21 cellular contexts compared by ENCODE assay signal in genomic region chr3:50158747-50159146, GRCh38. TPM values are rescaled to one million over a fixed set of nuclear protein-coding genes. Genes with fewer than 3 reads are reported as not detected.
A peak's percentile ranks its signal among the peaks of the same experiment; 100 is the strongest.
DNase-seq lines count a peak whose midpoint lies in the region; ATAC-seq, FAIRE-seq and TF ChIP-seq lines count a peak whose summit lies in the region.
"Had no signal": no experiment of that assay in that cellular context is flagged by ENCODE, and none has a peak within 500 bp of the region (broad histone marks: within the 10 kb centered on the region; RNA-seq: fewer than 3 reads in every experiment).

No MANE protein-coding gene starts in this region.

- in situ Hi-C loops in HepG2 (cut with HindIII; ENCODE audit: extremely low pct_ligation_motif_present, low pct_unique_long_range_greater_than_20kb) = no loop called here
- in situ Hi-C loops in transverse colon (cut with MboI; ENCODE audit: low pct_ligation_motif_present in 1 of 4, low pct_unique_long_range_greater_than_20kb in 1 of 4, low sequenced_read_pairs in 3 of 4) = no loop called here

- ATAC-seq in HepG2 = no peak
- no peak for ATAC-seq in right lobe of liver
- no peak for ATAC-seq in stimulated activated naive B cell treated with anti-CD40 and anti-IgM and Interleukin-4, amounts not matched to agents 10 μg/mL and 1 μg/mL and 100 μg/mL, for 72 hours (replicated peaks)
- ATAC-seq: body of pancreas had no signal

- BruUV-seq in HepG2 (replicated peaks; lab: Mats Ljungman, UMichigan) = no TSS peak
- no TSS peak for BruUV-seq in endothelial cell of umbilical vein (replicated peaks; lab: Mats Ljungman, UMichigan)

- no peak overlapping the region for H3K4me3 Mint-ChIP-seq in activated naive CD4-positive, alpha-beta T cell treated with anti-CD3 and anti-CD28 coated beads for 36 hours
- no peak overlapping the region for H3K4me3 Mint-ChIP-seq in stimulated activated naive B cell treated with anti-CD40 and anti-IgM and Interleukin-4, amounts not matched to agents 10 μg/mL and 1 μg/mL and 100 μg/mL, for 72 hours
- H3K4me3 Mint-ChIP-seq: activated B cell treated with CpG ODN at 0.5 μM for 24 hours had no signal

- intact Hi-C loops in HepG2 (cut with micrococcal nuclease; ENCODE audit: unreplicated experiment) = no loop called here
- intact Hi-C loops in right lobe of liver (cut with DNase I) = no loop called here
- intact Hi-C loops in endothelial cell of umbilical vein (cut with micrococcal nuclease) = loop anchor here (1.0 to 5.0 kb wide), 2 partner anchors 9 to 79 kb away; partner anchors contain the start of gene GNAI2
- intact Hi-C loops in activated naive CD4-positive, alpha-beta T cell treated with anti-CD3 and anti-CD28 coated beads for 36 hours (cut with micrococcal nuclease) = no loop called here
- intact Hi-C loops in transverse colon (cut with DNase I; ENCODE audit: low total_unique reads) = no loop called here

- dilution Hi-C loops in endothelial cell of umbilical vein (cut with MboI; ENCODE audit: extremely low pct_ligation_motif_present, low sequenced_read_pairs) = no loop called here

- no peak for TF ChIP-seq CTCF in HepG2 (CRISPR knock-in tag; IDR thresholded peaks at IDR 0.05)
- TF ChIP-seq CTCF in right lobe of liver (IDR thresholded peaks at IDR 0.05) = no peak
- TF ChIP-seq CTCF in endothelial cell of umbilical vein (IDR thresholded peaks at IDR 0.05; ENCODE audit: extremely low read depth in 1 of 2, insufficient read depth in 1 of 2, low read depth in 1 of 2, low read length in 2 of 2) = peak in 1 of 2 donors; percentile 38
- TF ChIP-seq CTCF in neural cell (IDR thresholded peaks at IDR 0.05; ENCODE audit: poor library complexity, severe bottlenecking) = no peak
- no peak for TF ChIP-seq CTCF in transverse colon (IDR thresholded peaks at IDR 0.05)

- no peak overlapping the region for H3K27ac Mint-ChIP-seq in activated naive CD4-positive, alpha-beta T cell treated with anti-CD3 and anti-CD28 coated beads for 36 hours
- no peak overlapping the region for H3K27ac Mint-ChIP-seq in stimulated activated naive B cell treated with anti-CD40 and anti-IgM and Interleukin-4, amounts not matched to agents 10 μg/mL and 1 μg/mL and 100 μg/mL, for 72 hours
- H3K27ac Mint-ChIP-seq: activated B cell treated with CpG ODN at 0.5 μM for 24 hours had no signal

- H3K9ac ChIP-seq in HepG2 (ENCODE audit: insufficient read depth, low read depth, low read length) (no peak overlapping the region), endothelial cell of umbilical vein (replicated peaks; ENCODE audit: extremely low read depth, insufficient read depth, low read length) (no peak overlapping the region), neural cell (ENCODE audit: low read length) (peak overlapping the region; percentile 89)
- H3K9ac ChIP-seq: parathyroid adenoma had no signal

- DNase-seq in HepG2 (ENCODE audit: low spot score) (no peak), right lobe of liver (no peak), endothelial cell of umbilical vein (ENCODE audit: low read depth, low spot score) (no peak), AML-193 (lab: John Stamatoyannopoulos, UW) (no peak), transverse colon (no peak)
- no peak for DNase-seq in activated naive CD4-positive, alpha-beta T cell treated with anti-CD3 and anti-CD28 coated beads for 36 hours
- no peak for DNase-seq in stimulated activated naive B cell treated with anti-CD40 and anti-IgM and Interleukin-4, amounts not matched to agents 10 μg/mL and 1 μg/mL and 100 μg/mL, for 72 hours
- DNase-seq: activated B cell treated with CpG ODN at 0.5 μM for 24 hours; activated naive CD4-positive, alpha-beta T cell; body of pancreas; effector memory CD4-positive, alpha-beta T cell; GF-D8; NCI-H526; stimulated activated CD4-positive, alpha-beta T cell treated with anti-CD3 and anti-CD28 coated beads, Interleukin-15, amount 100 ng/mL, for 24 hours; substantia nigra had no signal

- H3K4me1 Mint-ChIP-seq in activated naive CD4-positive, alpha-beta T cell treated with anti-CD3 and anti-CD28 coated beads for 36 hours (ENCODE audit: low read depth) = peaks cover 6% of the 10 kb centered on the region
- peaks cover 10 to 18% of the 10 kb centered on the region in 2 donors for H3K4me1 Mint-ChIP-seq in stimulated activated naive B cell treated with anti-CD40 and anti-IgM and Interleukin-4, amounts not matched to agents 10 μg/mL and 1 μg/mL and 100 μg/mL, for 72 hours

- H3K4me2 ChIP-seq in HepG2 (ENCODE audit: low read depth, low read length) (no peak overlapping the region), endothelial cell of umbilical vein (ENCODE audit: insufficient read depth, low read length) (peak overlapping the region; percentile 1), neural cell (ENCODE audit: low read length) (no peak overlapping the region)

- no peak overlapping the region for H2AFZ ChIP-seq in HepG2 (ENCODE audit: low read length)
- H2AFZ ChIP-seq in endothelial cell of umbilical vein (ENCODE audit: low read depth, low read length) = no peak overlapping the region
- H2AFZ ChIP-seq in neural cell (ENCODE audit: low read depth, low read length) = no peak overlapping the region
- H2AFZ ChIP-seq: parathyroid adenoma had no signal

- H3K27me3 ChIP-seq in HepG2 (ENCODE audit: control insufficient read depth in 1 of 2, insufficient read depth in 2 of 2, low read length in 2 of 2) = peaks cover 0 to 7% of the 10 kb centered on the region in 2 experiments; a peak in 1 of 5 replicates
- H3K27me3 ChIP-seq in right lobe of liver = no peaks in the 10 kb centered on the region
- H3K27me3 ChIP-seq in endothelial cell of umbilical vein (ENCODE audit: control insufficient read depth in 2 of 2, insufficient read depth in 2 of 2, low read length in 2 of 2) = no peaks in the 10 kb centered on the region
- no peaks in the 10 kb centered on the region for H3K27me3 ChIP-seq in neural cell (ENCODE audit: insufficient read depth, low read depth, low read length)
- H3K27me3 ChIP-seq in transverse colon = peaks cover 14% of the 10 kb centered on the region
- H3K27me3 ChIP-seq: body of pancreas had no signal

- H3K9me3 Mint-ChIP-seq in activated naive CD4-positive, alpha-beta T cell treated with anti-CD3 and anti-CD28 coated beads for 36 hours = no peaks in the 10 kb centered on the region
- H3K9me3 Mint-ChIP-seq in stimulated activated naive B cell treated with anti-CD40 and anti-IgM and Interleukin-4, amounts not matched to agents 10 μg/mL and 1 μg/mL and 100 μg/mL, for 72 hours = no peaks in the 10 kb centered on the region
- H3K9me3 Mint-ChIP-seq: activated B cell treated with CpG ODN at 0.5 μM for 24 hours had no signal

- no peaks in the 10 kb centered on the region for H3K9me3 ChIP-seq in HepG2 (ENCODE audit: low read length)
- no peaks in the 10 kb centered on the region for H3K9me3 ChIP-seq in right lobe of liver
- no peaks in the 10 kb centered on the region for H3K9me3 ChIP-seq in endothelial cell of umbilical vein (replicated peaks; ENCODE audit: control insufficient read depth, insufficient read depth, low read length)
- no peaks in the 10 kb centered on the region for H3K9me3 ChIP-seq in neural cell (ENCODE audit: low read length)
- H3K9me3 ChIP-seq in transverse colon = no peaks in the 10 kb centered on the region
- H3K9me3 ChIP-seq: body of pancreas had no signal

- peaks cover 0 to 13% of the 10 kb centered on the region in 2 experiments; a peak in 1 of 5 replicates for H3K36me3 ChIP-seq in HepG2 (replicated peaks in 1 of 2; ENCODE audit: control insufficient read depth in 1 of 2, insufficient read depth in 2 of 2, low read length in 2 of 2)
- H3K36me3 ChIP-seq in right lobe of liver = no peaks in the 10 kb centered on the region
- H3K36me3 ChIP-seq in endothelial cell of umbilical vein (ENCODE audit: control insufficient read depth in 2 of 2, extremely low read depth in 1 of 2, insufficient read depth in 2 of 2, low read length in 2 of 2) = peaks cover 0 to 9% of the 10 kb centered on the region in 2 experiments
- H3K36me3 ChIP-seq in neural cell (ENCODE audit: insufficient read depth, low read length) = no peaks in the 10 kb centered on the region
- no peaks in the 10 kb centered on the region for H3K36me3 ChIP-seq in transverse colon

- CTCF ChIA-PET in HepG2 (lab: Yijun Ruan, JAX; ENCODE audit: low intra/inter-chr PET ratio, low total read pairs) = no interaction called here
- CTCF ChIA-PET in endothelial cell of umbilical vein (lab: Charles Lee) = interaction anchor here (1.0 to 3.6 kb wide), 9 partner anchors 9 to 84 kb away, joined by 3 to 36 read pairs (median 5); no protein-coding TSS in a partner anchor
- CTCF ChIA-PET in activated naive CD4-positive, alpha-beta T cell treated with anti-CD3 and anti-CD28 coated beads for 36 hours (lab: Charles Lee) = interaction anchor here (1.2 kb wide), 1 partner anchor 32 kb away, joined by 3 read pairs; the partner anchor contains the start of gene GNAT1

- no peak overlapping the region for H3K4me3 ChIP-seq in HepG2 (replicated peaks in 1 of 3; ENCODE audit: insufficient read depth in 1 of 3, low read depth in 2 of 3, low read length in 3 of 3)
- no peak overlapping the region for H3K4me3 ChIP-seq in right lobe of liver
- no peak overlapping the region for H3K4me3 ChIP-seq in endothelial cell of umbilical vein (replicated peaks in 1 of 3; ENCODE audit: insufficient read depth in 1 of 3, low read depth in 1 of 3, low read length in 3 of 3)
- H3K4me3 ChIP-seq in neural cell (ENCODE audit: low read length) = no peak overlapping the region
- H3K4me3 ChIP-seq in transverse colon = no peak overlapping the region
- H3K4me3 ChIP-seq: body of pancreas had no signal

- no peaks in the 10 kb centered on the region for H3K36me3 Mint-ChIP-seq in activated naive CD4-positive, alpha-beta T cell treated with anti-CD3 and anti-CD28 coated beads for 36 hours (ENCODE audit: low read depth)
- H3K36me3 Mint-ChIP-seq in stimulated activated naive B cell treated with anti-CD40 and anti-IgM and Interleukin-4, amounts not matched to agents 10 μg/mL and 1 μg/mL and 100 μg/mL, for 72 hours = no peaks in the 10 kb centered on the region

- POLR2A ChIA-PET in HepG2 (lab: Yijun Ruan, JAX) = interaction anchor here (3.7 kb wide), 1 partner anchor 8 kb away, joined by 23 read pairs; no protein-coding TSS in a partner anchor
- POLR2A ChIA-PET in endothelial cell of umbilical vein (lab: Charles Lee) = no interaction called here

- no peaks in the 10 kb centered on the region for H3K9me2 ChIP-seq in neural cell (ENCODE audit: insufficient read depth, low read length)

- no peak for TF ChIP-seq RAD21 in HepG2 (CRISPR knock-in tag; IDR thresholded peaks at IDR 0.05)
- no peak for TF ChIP-seq RAD21 in neural cell (conservative IDR thresholded peaks at IDR 0.05)

- WGBS in HepG2 (ENCODE audit: low lambda C conversion rate) = 87% methylated on average over 3 of the region's 3 CpGs
- 43% methylated on average over 2 of the region's 3 CpGs for WGBS in right lobe of liver (ENCODE audit: insufficient coverage, low coverage, low lambda C conversion rate, missing lambda C conversion rate)
- 77% methylated on average over 3 of the region's 3 CpGs; no CpG with 5 or more reads in 1 of the 2 donors for WGBS in transverse colon (ENCODE audit: low coverage in 1 of 2), 2 donors

- FAIRE-seq in HepG2 (lab: Jason Lieb, UNC) (no peak), endothelial cell of umbilical vein (lab: Jason Lieb, UNC) (no peak)
- FAIRE-seq: GM19239 had no signal

- H3K4me1 ChIP-seq in HepG2 (ENCODE audit: insufficient read depth, low read length) = peaks cover 63% of the 10 kb centered on the region
- peaks cover 0 to 14% (median 0%) of the 10 kb centered on the region in 4 donors for H3K4me1 ChIP-seq in right lobe of liver
- H3K4me1 ChIP-seq in endothelial cell of umbilical vein (ENCODE audit: control insufficient read depth, extremely low read depth, insufficient read depth, low read length) = peaks cover 88% of the 10 kb centered on the region
- H3K4me1 ChIP-seq in transverse colon = peaks cover 29 to 88% (median 65%) of the 10 kb centered on the region in 4 donors

- TF ChIP-seq POLR2A in HepG2 (IDR thresholded peaks at IDR 0.05; ENCODE audit: insufficient read depth in 1 of 2, low read depth in 2 of 2, low read length in 2 of 2) (no peak), right lobe of liver (IDR thresholded peaks at IDR 0.05) (no peak), endothelial cell of umbilical vein (IDR thresholded peaks at IDR 0.05; ENCODE audit: low read depth, low read length) (peak; percentile 13), transverse colon (IDR thresholded peaks at IDR 0.05) (no peak)

- H4K20me1 ChIP-seq in HepG2 (ENCODE audit: insufficient read depth, low read length) (no peaks in the 10 kb centered on the region), endothelial cell of umbilical vein (replicated peaks; ENCODE audit: control insufficient read depth, extremely low read depth, insufficient read depth, low read length) (no peaks in the 10 kb centered on the region), neural cell (ENCODE audit: insufficient read depth) (no peaks in the 10 kb centered on the region)

- no peaks in the 10 kb centered on the region for H3F3A ChIP-seq in neural cell (ENCODE audit: insufficient read depth, low read length, poor library complexity, severe bottlenecking)

- no peaks in the 10 kb centered on the region for H3K9me1 ChIP-seq in endothelial cell of umbilical vein (replicated peaks; ENCODE audit: control insufficient read depth, extremely low read depth, insufficient read depth, low read length)

- TF ChIP-seq EP300 in HepG2 (IDR thresholded peaks at IDR 0.05; ENCODE audit: low read depth in 2 of 2, low read length in 2 of 2) (no peak), HepG2 (CRISPR knock-in tag; IDR thresholded peaks at IDR 0.05; ENCODE audit: borderline replicate concordance) (no peak), neural cell (conservative IDR thresholded peaks at IDR 0.05; ENCODE audit: poor library complexity, severe bottlenecking) (no peak), transverse colon (IDR thresholded peaks at IDR 0.05; ENCODE audit: low read depth) (no peak)

- peaks cover 23% of the 10 kb centered on the region for H3K27me3 Mint-ChIP-seq in activated naive CD4-positive, alpha-beta T cell treated with anti-CD3 and anti-CD28 coated beads for 36 hours (ENCODE audit: low read depth)
- H3K27me3 Mint-ChIP-seq in stimulated activated naive B cell treated with anti-CD40 and anti-IgM and Interleukin-4, amounts not matched to agents 10 μg/mL and 1 μg/mL and 100 μg/mL, for 72 hours = peaks cover 30 to 34% of the 10 kb centered on the region in 2 donors

- H3K79me2 ChIP-seq in HepG2 (ENCODE audit: insufficient read depth, low read length) = peaks cover 9% of the 10 kb centered on the region
- peaks cover 65% of the 10 kb centered on the region for H3K79me2 ChIP-seq in endothelial cell of umbilical vein (ENCODE audit: control insufficient read depth, insufficient read depth, low read length)
- peaks cover 15% of the 10 kb centered on the region for H3K79me2 ChIP-seq in neural cell (replicated peaks; ENCODE audit: insufficient read depth, low read length)
- H3K79me2 ChIP-seq: parathyroid adenoma had no signal

- H3K27ac ChIP-seq in HepG2 (ENCODE audit: extremely low read length, insufficient read depth, low read length) = no peak overlapping the region
- H3K27ac ChIP-seq in right lobe of liver = no peak overlapping the region
- peak overlapping the region; percentile 40 for H3K27ac ChIP-seq in endothelial cell of umbilical vein (ENCODE audit: insufficient read depth, low read depth, low read length)
- H3K27ac ChIP-seq in neural cell (ENCODE audit: low read length) = no peak overlapping the region
- H3K27ac ChIP-seq in transverse colon = peak overlapping the region in 2 of 4 donors; percentile 0 to 82
- H3K27ac ChIP-seq: parathyroid adenoma had no signal

RNA-seq across cellular contexts. Expression of gene SEMA3F, which starts 3.6 kb away (rescaled TPM):
- total RNA-seq in HepG2 (2016; rRNA removed; fragmentation: Illumina TruSeq; extraction: Trizol) = 3.6 and 7.6 TPM in 2 replicates
- total RNA-seq in HepG2 (2016; cell fraction: cytosol; rRNA removed; fragmentation: Illumina TruSeq; extraction: Trizol; ENCODE audit: low read depth) = 1.5 and 1.7 TPM in 2 replicates
- 3.6 and 8.8 TPM in 2 replicates for total RNA-seq in HepG2 (2016; cell fraction: insoluble cytoplasmic fraction; rRNA removed; fragmentation: Illumina TruSeq; extraction: Trizol)
- total RNA-seq in HepG2 (2016; cell fraction: membrane; rRNA removed; fragmentation: Illumina TruSeq; extraction: Trizol) = 4.9 and 5.4 TPM in 2 replicates
- 8.8 and 9.1 TPM in 2 replicates for total RNA-seq in HepG2 (2016; cell fraction: nucleus; rRNA removed; fragmentation: Illumina TruSeq; extraction: Trizol)
- 14.8 and 17.2 TPM in 2 replicates for polyA plus RNA-seq in HepG2 (2011; rRNA removed)
- 13.5 and 13.7 TPM in 2 replicates for polyA plus RNA-seq in HepG2 (2011; cell fraction: cytosol; rRNA removed)
- polyA plus RNA-seq in HepG2 (2011; cell fraction: nucleus; rRNA removed) = 22.1 and 33.2 TPM in 2 replicates
- polyA plus RNA-seq in HepG2 (2012) = 9.5 and 12.9 TPM in 2 replicates
- 2.0 and 2.5 TPM in 2 replicates for polyA plus RNA-seq in HepG2 (2016; cell fraction: cytosol; fragmentation: Illumina TruSeq; extraction: Trizol; ENCODE audit: low read depth)
- polyA plus RNA-seq in HepG2 (2016; cell fraction: insoluble cytoplasmic fraction; fragmentation: Illumina TruSeq; extraction: Trizol; ENCODE audit: low read depth) = 6.6 and 7.1 TPM in 2 replicates
- 5.8 and 6.2 TPM in 2 replicates for polyA plus RNA-seq in HepG2 (2016; cell fraction: membrane; fragmentation: Illumina TruSeq; extraction: Trizol; ENCODE audit: low read depth)
- polyA plus RNA-seq in HepG2 (2016; cell fraction: nucleus; fragmentation: Illumina TruSeq; extraction: Trizol; ENCODE audit: insufficient read depth, low read depth) = 22.2 and 24.9 TPM in 2 replicates
- polyA minus RNA-seq in HepG2 (2011; rRNA and poly(A)+ RNA removed; ENCODE audit: low replicate concordance) = 63.3 and 65.7 TPM in 2 replicates
- polyA minus RNA-seq in HepG2 (2011; cell fraction: cytosol; rRNA and poly(A)+ RNA removed) = 14.4 and 15.7 TPM in 2 replicates
- 7.2 and 9.3 TPM in 2 replicates for polyA minus RNA-seq in HepG2 (2011; cell fraction: nucleus; rRNA and poly(A)+ RNA removed)
- total RNA-seq in right lobe of liver = 1 to 10 TPM; 1.2 to 5.9 (median 4.2) TPM
- 99.1 and 143 TPM in 2 replicates for total RNA-seq in endothelial cell of umbilical vein
- 64.8 and 65.8 TPM in 2 replicates for polyA plus RNA-seq in endothelial cell of umbilical vein
- 52.6 and 61.9 TPM in 2 replicates for polyA plus RNA-seq in endothelial cell of umbilical vein (2011; cell fraction: cytosol; rRNA removed)
- polyA plus RNA-seq in endothelial cell of umbilical vein (2011; cell fraction: nucleus; rRNA removed) = 74.4 and 75.9 TPM in 2 replicates
- 91.4 and 101 TPM in 2 replicates for polyA plus RNA-seq in endothelial cell of umbilical vein (2012)
- 84.2 and 86.5 TPM in 2 replicates for polyA minus RNA-seq in endothelial cell of umbilical vein
- 32.9 TPM for polyA minus RNA-seq in endothelial cell of umbilical vein (2011; cell fraction: cytosol; rRNA and poly(A)+ RNA removed)
- polyA minus RNA-seq in endothelial cell of umbilical vein (2011; cell fraction: nucleus; rRNA and poly(A)+ RNA removed) = 35.4 and 43.0 TPM in 2 replicates
- 17.0 and 20.4 TPM in 2 replicates for polyA plus RNA-seq in neural cell
- polyA minus RNA-seq in neural cell = 23.3 and 28.0 TPM in 2 replicates
- not detected for total RNA-seq in activated naive CD4-positive, alpha-beta T cell treated with anti-CD3 and anti-CD28 coated beads for 36 hours
- total RNA-seq in transverse colon = 10 to 100 TPM in 1 of 4 donors, 1 to 10 TPM in 3; 1.9 to 30.6 (median 3.8) TPM
- total RNA-seq: activated B cell treated with CpG ODN at 0.5 μM for 24 hours had no signal

RNA-seq across cellular contexts. Expression of gene GNAT1, which starts 32.7 kb away (rescaled TPM):
- total RNA-seq in HepG2 (2016; rRNA removed; fragmentation: Illumina TruSeq; extraction: Trizol) (0.15 TPM in 1 of 2 replicates, not detected in the other), right lobe of liver (under 1 TPM in 1 of 6 experiments, not detected in 5; 0.07 TPM), endothelial cell of umbilical vein (0.77 and 0.78 TPM in 2 replicates), transverse colon (not detected)
- total RNA-seq in HepG2 (2016; cell fraction: cytosol; rRNA removed; fragmentation: Illumina TruSeq; extraction: Trizol; ENCODE audit: low read depth) = 1.8 and 2.0 TPM in 2 replicates
- total RNA-seq in HepG2 (2016; cell fraction: insoluble cytoplasmic fraction; rRNA removed; fragmentation: Illumina TruSeq; extraction: Trizol) = 0.09 and 0.28 TPM in 2 replicates
- 0.87 and 1.1 TPM in 2 replicates for total RNA-seq in HepG2 (2016; cell fraction: membrane; rRNA removed; fragmentation: Illumina TruSeq; extraction: Trizol)
- 0.25 and 0.44 TPM in 2 replicates for total RNA-seq in HepG2 (2016; cell fraction: nucleus; rRNA removed; fragmentation: Illumina TruSeq; extraction: Trizol)
- polyA plus RNA-seq in HepG2 (2011; rRNA removed) (0.03 TPM in 1 of 2 replicates, not detected in the other), endothelial cell of umbilical vein (0.05 TPM in 1 of 2 replicates, not detected in the other), neural cell (not detected in 2 replicates)
- not detected in 2 replicates for polyA plus RNA-seq in HepG2 (2011; cell fraction: cytosol; rRNA removed)
- 0.14 and 0.33 TPM in 2 replicates for polyA plus RNA-seq in HepG2 (2011; cell fraction: nucleus; rRNA removed)
- 0.08 TPM in 1 of 2 replicates, not detected in the other for polyA plus RNA-seq in HepG2 (2012)
- polyA plus RNA-seq in HepG2 (2016; cell fraction: cytosol; fragmentation: Illumina TruSeq; extraction: Trizol; ENCODE audit: low read depth) = not detected in 2 replicates
- polyA plus RNA-seq in HepG2 (2016; cell fraction: insoluble cytoplasmic fraction; fragmentation: Illumina TruSeq; extraction: Trizol; ENCODE audit: low read depth) = not detected in 2 replicates
- not detected in 2 replicates for polyA plus RNA-seq in HepG2 (2016; cell fraction: membrane; fragmentation: Illumina TruSeq; extraction: Trizol; ENCODE audit: low read depth)
- 0.31 TPM in 1 of 2 replicates, not detected in the other for polyA plus RNA-seq in HepG2 (2016; cell fraction: nucleus; fragmentation: Illumina TruSeq; extraction: Trizol; ENCODE audit: insufficient read depth, low read depth)
- 0.47 and 2.3 TPM in 2 replicates for polyA minus RNA-seq in HepG2 (2011; rRNA and poly(A)+ RNA removed; ENCODE audit: low replicate concordance)
- polyA minus RNA-seq in HepG2 (2011; cell fraction: cytosol; rRNA and poly(A)+ RNA removed) = 0.26 TPM in 1 of 2 replicates, not detected in the other
- 1.2 and 1.5 TPM in 2 replicates for polyA minus RNA-seq in HepG2 (2011; cell fraction: nucleus; rRNA and poly(A)+ RNA removed)
- polyA plus RNA-seq in endothelial cell of umbilical vein (2011; cell fraction: cytosol; rRNA removed) = 0.03 TPM in 1 of 2 replicates, not detected in the other
- 0.40 and 0.55 TPM in 2 replicates for polyA plus RNA-seq in endothelial cell of umbilical vein (2011; cell fraction: nucleus; rRNA removed)
- 0.16 TPM in 1 of 2 replicates, not detected in the other for polyA plus RNA-seq in endothelial cell of umbilical vein (2012)
- polyA minus RNA-seq in endothelial cell of umbilical vein (not detected in 2 replicates), neural cell (0.24 TPM in 1 of 2 replicates, not detected in the other)
- not detected for polyA minus RNA-seq in endothelial cell of umbilical vein (2011; cell fraction: cytosol; rRNA and poly(A)+ RNA removed)
- 0.14 and 0.34 TPM in 2 replicates for polyA minus RNA-seq in endothelial cell of umbilical vein (2011; cell fraction: nucleus; rRNA and poly(A)+ RNA removed)
- not detected for total RNA-seq in activated naive CD4-positive, alpha-beta T cell treated with anti-CD3 and anti-CD28 coated beads for 36 hours
- total RNA-seq: activated B cell treated with CpG ODN at 0.5 μM for 24 hours; body of pancreas; M059J; mucosa of gallbladder; T-helper 1 cell treated with Interleukin-12 subunit alpha and Interleukin-12 subunit beta and Interleukin-4 antibody, amounts not matched to agents 30 ng/mL and 1 ng/mL, for 36 hours had no signal

RNA-seq across cellular contexts. Expression of gene SLC38A3, which starts 46.3 kb away (rescaled TPM):
- total RNA-seq in HepG2 (2016; rRNA removed; fragmentation: Illumina TruSeq; extraction: Trizol) (14.3 and 29.8 TPM in 2 replicates), right lobe of liver (100 to 1,000 TPM in 4 of 6 experiments, 10 to 100 TPM in 2; 77.7 to 311 (median 190) TPM), endothelial cell of umbilical vein (0.60 and 0.65 TPM in 2 replicates), transverse colon (not detected)
- 9.4 and 12.0 TPM in 2 replicates for total RNA-seq in HepG2 (2016; cell fraction: cytosol; rRNA removed; fragmentation: Illumina TruSeq; extraction: Trizol; ENCODE audit: low read depth)
- 14.3 and 31.3 TPM in 2 replicates for total RNA-seq in HepG2 (2016; cell fraction: insoluble cytoplasmic fraction; rRNA removed; fragmentation: Illumina TruSeq; extraction: Trizol)
- 13.7 and 15.1 TPM in 2 replicates for total RNA-seq in HepG2 (2016; cell fraction: membrane; rRNA removed; fragmentation: Illumina TruSeq; extraction: Trizol)
- 51.2 and 60.9 TPM in 2 replicates for total RNA-seq in HepG2 (2016; cell fraction: nucleus; rRNA removed; fragmentation: Illumina TruSeq; extraction: Trizol)
- polyA plus RNA-seq in HepG2 (2011; rRNA removed) (164 and 247 TPM in 2 replicates), endothelial cell of umbilical vein (0.94 and 1.1 TPM in 2 replicates), neural cell (0.66 TPM in 1 of 2 replicates, not detected in the other)
- 69.6 and 77.8 TPM in 2 replicates for polyA plus RNA-seq in HepG2 (2011; cell fraction: cytosol; rRNA removed)
- polyA plus RNA-seq in HepG2 (2011; cell fraction: nucleus; rRNA removed) = 645 and 755 TPM in 2 replicates
- 101 and 126 TPM in 2 replicates for polyA plus RNA-seq in HepG2 (2012)
- 7.3 and 7.5 TPM in 2 replicates for polyA plus RNA-seq in HepG2 (2016; cell fraction: cytosol; fragmentation: Illumina TruSeq; extraction: Trizol; ENCODE audit: low read depth)
- 17.2 and 22.9 TPM in 2 replicates for polyA plus RNA-seq in HepG2 (2016; cell fraction: insoluble cytoplasmic fraction; fragmentation: Illumina TruSeq; extraction: Trizol; ENCODE audit: low read depth)
- 12.8 and 13.7 TPM in 2 replicates for polyA plus RNA-seq in HepG2 (2016; cell fraction: membrane; fragmentation: Illumina TruSeq; extraction: Trizol; ENCODE audit: low read depth)
- polyA plus RNA-seq in HepG2 (2016; cell fraction: nucleus; fragmentation: Illumina TruSeq; extraction: Trizol; ENCODE audit: insufficient read depth, low read depth) = 146 and 148 TPM in 2 replicates
- polyA minus RNA-seq in HepG2 (2011; rRNA and poly(A)+ RNA removed; ENCODE audit: low replicate concordance) = 0.14 and 257 TPM in 2 replicates
- polyA minus RNA-seq in HepG2 (2011; cell fraction: cytosol; rRNA and poly(A)+ RNA removed) = 61.1 and 83.0 TPM in 2 replicates
- polyA minus RNA-seq in HepG2 (2011; cell fraction: nucleus; rRNA and poly(A)+ RNA removed) = 113 and 140 TPM in 2 replicates
- polyA plus RNA-seq in endothelial cell of umbilical vein (2011; cell fraction: cytosol; rRNA removed) = 0.21 and 0.23 TPM in 2 replicates
- 1.0 and 1.2 TPM in 2 replicates for polyA plus RNA-seq in endothelial cell of umbilical vein (2011; cell fraction: nucleus; rRNA removed)
- 0.24 TPM in 1 of 2 replicates, not detected in the other for polyA plus RNA-seq in endothelial cell of umbilical vein (2012)
- polyA minus RNA-seq in endothelial cell of umbilical vein (not detected in 2 replicates), neural cell (0.81 and 5.1 TPM in 2 replicates)
- polyA minus RNA-seq in endothelial cell of umbilical vein (2011; cell fraction: cytosol; rRNA and poly(A)+ RNA removed) = not detected
- 0.72 and 0.77 TPM in 2 replicates for polyA minus RNA-seq in endothelial cell of umbilical vein (2011; cell fraction: nucleus; rRNA and poly(A)+ RNA removed)
- not detected for total RNA-seq in activated naive CD4-positive, alpha-beta T cell treated with anti-CD3 and anti-CD28 coated beads for 36 hours
- total RNA-seq: activated B cell treated with CpG ODN at 0.5 μM for 24 hours; T-helper 1 cell treated with Interleukin-12 subunit alpha and Interleukin-12 subunit beta and Interleukin-4 antibody, amounts not matched to agents 30 ng/mL and 1 ng/mL, for 36 hours had no signal
